13 cellular contexts compared by ENCODE assay signal in the genomic region with DNA sequence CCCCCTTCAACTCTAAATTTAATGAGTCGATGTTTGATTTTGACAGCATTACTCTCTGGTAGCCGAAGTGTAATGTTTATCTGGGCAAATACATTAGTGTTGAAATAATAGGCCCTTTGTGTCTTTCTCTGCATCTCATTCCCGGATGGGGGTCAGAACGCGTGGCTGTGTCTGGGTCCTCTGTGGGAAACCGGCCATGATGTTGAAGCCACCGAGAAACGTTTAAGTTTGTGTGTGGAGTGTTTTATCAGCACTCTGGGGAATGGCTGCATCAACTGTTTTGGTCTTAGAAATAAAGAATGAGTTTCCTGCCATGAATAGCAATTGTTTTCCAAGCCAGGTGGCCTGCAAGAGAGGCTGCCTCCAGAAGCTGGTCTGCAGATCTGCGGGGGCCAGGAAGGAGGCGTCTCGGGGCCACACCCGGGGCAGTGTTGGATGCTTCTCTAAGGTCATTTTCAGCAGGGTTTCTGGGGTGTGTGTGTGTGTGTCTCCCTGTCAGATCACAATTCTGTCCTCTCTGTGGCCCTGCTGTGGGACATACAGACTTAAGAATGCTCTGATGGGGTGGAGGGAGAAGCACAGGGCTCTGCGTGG.
DNase-seq lines count a peak whose midpoint lies in the region; ATAC-seq and TF ChIP-seq lines count a peak whose summit lies in the region.
"Had no signal": no experiment of that assay in that cellular context is flagged by ENCODE, and none has a peak within 500 bp of the region (broad histone marks: within the 10 kb centered on the region; RNA-seq: fewer than 3 reads in every experiment).

No MANE protein-coding gene starts in this region.

- H3K4me3 Mint-ChIP-seq in naive thymus-derived CD4-positive, alpha-beta T cell: peak overlapping the region in 1 of 10 donors; percentile 10

- POLR2A ChIA-PET in naive thymus-derived CD4-positive, alpha-beta T cell (lab: Charles Lee): interaction anchor here (0.5 kb wide), 1 partner anchor 11 kb away, joined by 3 read pairs; no protein-coding TSS in a partner anchor

- peaks cover 9 to 72% (median 62%) of the 10 kb centered on the region in 7 donors for H3K4me1 Mint-ChIP-seq in naive thymus-derived CD4-positive, alpha-beta T cell

- no peaks in the 10 kb centered on the region for H3K79me2 ChIP-seq in ACC112 (ENCODE audit: control insufficient read depth, insufficient read depth, low read length, unreplicated experiment)

- H3K4me3 ChIP-seq in ACC112 (ENCODE audit: low read depth, low read length) (no peak overlapping the region), ovary (no peak overlapping the region)
- no peak overlapping the region for H3K4me3 ChIP-seq in naive thymus-derived CD4-positive, alpha-beta T cell (ENCODE audit: low read length)
- H3K4me3 ChIP-seq: cardiac muscle cell had no signal

- H3K9me3 Mint-ChIP-seq in naive thymus-derived CD4-positive, alpha-beta T cell: peaks cover 0 to 6% (median 1%) of the 10 kb centered on the region in 11 donors

- no peaks in the 10 kb centered on the region for H3K9me3 ChIP-seq in naive thymus-derived CD4-positive, alpha-beta T cell (ENCODE audit: control insufficient read depth in 2 of 3, low read length in 3 of 3)
- no peaks in the 10 kb centered on the region for H3K9me3 ChIP-seq in ovary

- H3K36me3 ChIP-seq in ACC112 (ENCODE audit: insufficient read depth, low read length): no peaks in the 10 kb centered on the region
- peaks cover 0 to 24% (median 4%) of the 10 kb centered on the region in 3 experiments for H3K36me3 ChIP-seq in naive thymus-derived CD4-positive, alpha-beta T cell (ENCODE audit: control insufficient read depth in 2 of 3, insufficient read depth in 3 of 3, low read length in 3 of 3)
- H3K36me3 ChIP-seq in ovary: no peaks in the 10 kb centered on the region
- H3K36me3 ChIP-seq: cardiac muscle cell had no signal

- no peaks in the 10 kb centered on the region for H3K27me3 Mint-ChIP-seq in naive thymus-derived CD4-positive, alpha-beta T cell

- no peak overlapping the region for H2AFZ ChIP-seq in ACC112 (ENCODE audit: low read length, unreplicated experiment)

- DNase-seq in NCI-H146 treated with DMSO at 0.1 percent for 48 hours (lab: John Stamatoyannopoulos, UW; ENCODE audit: unreplicated experiment) (peak; percentile 94), dermis blood vessel endothelial cell (peak; percentile 44), ovary (no peak), RPMI8226 (no peak)
- no peak for DNase-seq in naive thymus-derived CD4-positive, alpha-beta T cell
- no peak for DNase-seq in stimulated activated CD4-positive, alpha-beta T cell treated with anti-CD3 and anti-CD28 coated beads, Interleukin-12 subunit alpha, Interleukin-12 subunit beta, amount 100 ng/mL, for 4 hours
- DNase-seq: left cardiac atrium, NCI-H187 treated with DMSO at 0.1 percent for 48 hours, trophoblast cell had no signal

- H3K4me1 ChIP-seq in ACC112 (ENCODE audit: control insufficient read depth, insufficient read depth, low read length, unreplicated experiment): peaks cover 7% of the 10 kb centered on the region
- H3K4me1 ChIP-seq in naive thymus-derived CD4-positive, alpha-beta T cell (ENCODE audit: control insufficient read depth in 2 of 2, insufficient read depth in 2 of 2, low read length in 2 of 2): peaks cover 0 to 7% of the 10 kb centered on the region in 2 donors
- peaks cover 4% of the 10 kb centered on the region for H3K4me1 ChIP-seq in ovary (ENCODE audit: insufficient read depth)

- no peak for TF ChIP-seq POLR2A in ovary (IDR thresholded peaks at IDR 0.05)

- ATAC-seq in naive thymus-derived CD4-positive, alpha-beta T cell: no peak
- no peak for ATAC-seq in GM19328 (IDR thresholded peaks at IDR 0.05; ENCODE audit: unreplicated experiment)
- ATAC-seq: activated CD4-positive, CD25-positive, alpha-beta regulatory T cell treated with anti-CD3 and anti-CD28 coated beads, Interleukin-2, amount 50 U/mL, for 24 hours had no signal

- peak overlapping the region in 7 of 9 donors; percentile 6 to 85 (median 48) for H3K27ac Mint-ChIP-seq in naive thymus-derived CD4-positive, alpha-beta T cell

- H3K27me3 ChIP-seq in ACC112 (ENCODE audit: insufficient read depth, low read length) (no peaks in the 10 kb centered on the region), ovary (no peaks in the 10 kb centered on the region)
- no peaks in the 10 kb centered on the region for H3K27me3 ChIP-seq in naive thymus-derived CD4-positive, alpha-beta T cell (ENCODE audit: control insufficient read depth in 2 of 2, insufficient read depth in 2 of 2, low read length in 2 of 2)
- H3K27me3 ChIP-seq: cardiac muscle cell had no signal

- intact Hi-C loops in naive thymus-derived CD4-positive, alpha-beta T cell (cut with micrococcal nuclease): no loop called here
- intact Hi-C loops in ovary (cut with DNase I): no loop called here

- H3K36me3 Mint-ChIP-seq in naive thymus-derived CD4-positive, alpha-beta T cell: peaks cover 21 to 62% (median 32%) of the 10 kb centered on the region in 5 donors

- 32 to 44% (median 34%) methylated on average over 13 of the region's 13 CpGs for WGBS in ovary, 3 donors

- no peak for TF ChIP-seq CTCF in ovary (IDR thresholded peaks at IDR 0.05)

- no peak for TF ChIP-seq EP300 in ovary (IDR thresholded peaks at IDR 0.05)

- CTCF ChIA-PET in naive thymus-derived CD4-positive, alpha-beta T cell (lab: Charles Lee): interaction anchor here (1.1 kb wide), 1 partner anchor 90 kb away, joined by 3 read pairs; no protein-coding TSS in a partner anchor

- H3K27ac ChIP-seq in ACC112 (ENCODE audit: low read depth, low read length): peak overlapping the region; percentile 36; the same call in 1 of the 2 replicates
- no peak overlapping the region for H3K27ac ChIP-seq in naive thymus-derived CD4-positive, alpha-beta T cell (ENCODE audit: low read depth, low read length)
- H3K27ac ChIP-seq in ovary: no peak overlapping the region
- H3K27ac ChIP-seq: cardiac muscle cell had no signal

Comparison
In these comparisons a context has a peak if more than half of its experiments do, and no peak if none do; other contexts are left out.
1. DNase-seq: peak in NCI-H146 treated with DMSO at 0.1 percent for 48 hours (single experiment) and dermis blood vessel endothelial cell (single experiment); none in naive thymus-derived CD4-positive, alpha-beta T cell (0 of 9), ovary (0 of 5), stimulated activated CD4-positive, alpha-beta T cell treated with anti-CD3 and anti-CD28 coated beads, Interleukin-12 subunit alpha, Interleukin-12 subunit beta, amount 100 ng/mL, for 4 hours (single experiment) and RPMI8226 (single experiment).